11 cellular contexts compared by ENCODE assay signal in genomic region chr17:17014748-17015124, GRCh38. TPM values are rescaled to one million over a fixed set of nuclear protein-coding genes. Genes with fewer than 3 reads are reported as not detected.
DNase-seq lines count a peak whose midpoint lies in the region; ATAC-seq and FAIRE-seq lines count a peak whose summit lies in the region.
"Not testable (repeated sequence)": the region's sequence is repeated elsewhere in the genome, so short reads cannot be mapped to it uniquely, and the experiment has no call there.
"Had no signal": no experiment of that assay in that cellular context is flagged by ENCODE, and none has a peak within 500 bp of the region (broad histone marks: within the 10 kb centered on the region; RNA-seq: fewer than 3 reads in every experiment).

No MANE protein-coding gene starts in this region.

- not testable (repeated sequence) for H2AK5ac ChIP-seq in trophoblast cell (ENCODE audit: low read length)

- FAIRE-seq in urothelium cell line (lab: Jason Lieb, UNC) = not testable (repeated sequence)

- H3K27ac ChIP-seq in SJSA1 = peak overlapping the region; percentile 17; the same call in 1 of the 2 replicates
- not testable (repeated sequence) for H3K27ac ChIP-seq in trophoblast cell (ENCODE audit: low read depth, low read length)

- in situ Hi-C loops in Caki2 (cut with HindIII; ENCODE audit: low pct_unique_long_range_greater_than_20kb, low sequenced_read_pairs) = not testable (repeated sequence)

- H3K36me3 ChIP-seq in SJSA1; trophoblast cell (ENCODE audit: control insufficient read depth in 1 of 2, insufficient read depth in 2 of 2, low read length in 2 of 2): not testable (repeated sequence)

- H2AFZ ChIP-seq in trophoblast cell (ENCODE audit: insufficient read depth, low read length, poor library complexity) = not testable (repeated sequence)

- H3K9ac ChIP-seq in trophoblast cell (ENCODE audit: low read length) = not testable (repeated sequence)

- H3K23ac ChIP-seq in trophoblast cell (ENCODE audit: low read length) = not testable (repeated sequence)

- not testable (repeated sequence) for H3K27me3 ChIP-seq in SJSA1 (replicated peaks); trophoblast cell (ENCODE audit: insufficient read depth, low read length)

- peak overlapping the region; percentile 30 for H4K91ac ChIP-seq in trophoblast cell (ENCODE audit: low read depth, low read length)

- peak overlapping the region; percentile 33 for H2BK120ac ChIP-seq in trophoblast cell (ENCODE audit: insufficient read depth, low read length, poor library complexity)

- H3K4me3 Mint-ChIP-seq in effector memory CD8-positive, alpha-beta T cell = peak overlapping the region in 1 of 2 donors; percentile 24

- not testable (repeated sequence) for H3K14ac ChIP-seq in trophoblast cell (ENCODE audit: low read length)

- peak overlapping the region; percentile 85 to 90 for H3K27ac Mint-ChIP-seq in effector memory CD8-positive, alpha-beta T cell

- H3K36me3 Mint-ChIP-seq in effector memory CD8-positive, alpha-beta T cell (ENCODE audit: insufficient read depth) = not testable (repeated sequence)

- not testable (repeated sequence) for H4K8ac ChIP-seq in trophoblast cell (ENCODE audit: low read depth, low read length)

- peak; percentile 54 for DNase-seq in Caki2 (ENCODE audit: low read depth)
- peak; percentile 44 for DNase-seq in LHCN-M2 (ENCODE audit: low read depth)
- peak; percentile 43 to 73 for DNase-seq in SJSA1 (ENCODE audit: low read depth in 1 of 2, low spot score in 2 of 2)
- DNase-seq in astrocyte of the hippocampus (ENCODE audit: low read depth, low spot score) = peak; percentile 50
- DNase-seq in effector memory CD8-positive, alpha-beta T cell; trophoblast cell: not testable (repeated sequence)
- DNase-seq in iris pigment epithelial cell (ENCODE audit: low read depth) = peak; percentile 22
- DNase-seq in urothelium cell line (ENCODE audit: low spot score) = peak; percentile 50

- peaks cover 17% of the 10 kb centered on the region for H3K4me1 ChIP-seq in SJSA1 (replicated peaks)
- peaks cover 39% of the 10 kb centered on the region in 2 experiments for H3K4me1 ChIP-seq in trophoblast cell (ENCODE audit: control insufficient read depth in 1 of 2, insufficient read depth in 2 of 2, low read length in 2 of 2)

- H3K4me1 Mint-ChIP-seq in effector memory CD8-positive, alpha-beta T cell (ENCODE audit: low read depth in 2 of 2) = peaks cover 38 to 39% of the 10 kb centered on the region in 2 donors

- peaks cover 36% of the 10 kb centered on the region for H3K79me1 ChIP-seq in trophoblast cell (ENCODE audit: low read length)

- not testable (repeated sequence) for H3K18ac ChIP-seq in trophoblast cell (ENCODE audit: low read length)

- H3K4ac ChIP-seq in trophoblast cell (ENCODE audit: low read depth, low read length) = not testable (repeated sequence)

- not testable (repeated sequence) for H2BK5ac ChIP-seq in trophoblast cell (ENCODE audit: low read depth, low read length, poor library complexity)

- not testable (repeated sequence) for H3K79me2 ChIP-seq in trophoblast cell (ENCODE audit: control insufficient read depth, insufficient read depth, low read length, poor library complexity)

- not testable (repeated sequence) for H3K4me3 ChIP-seq in SJSA1; trophoblast cell (ENCODE audit: low read depth, low read length)

- peak overlapping the region; percentile 65 for H2BK12ac ChIP-seq in trophoblast cell (ENCODE audit: low read length)

- not testable (repeated sequence) for H3K9me3 ChIP-seq in SJSA1 (replicated peaks); trophoblast cell (ENCODE audit: insufficient read depth, low read depth, low read length)

- H4K12ac ChIP-seq in trophoblast cell (ENCODE audit: low read depth, low read length) = not testable (repeated sequence)

- H3K9me3 Mint-ChIP-seq in effector memory CD8-positive, alpha-beta T cell = not testable (repeated sequence)

- H3K4me2 ChIP-seq in trophoblast cell (ENCODE audit: low read length) = not testable (repeated sequence)

- not testable (repeated sequence) for H3K27me3 Mint-ChIP-seq in effector memory CD8-positive, alpha-beta T cell

- no CpG with 5 or more reads among the region's 9 CpGs for WGBS in trophoblast cell (ENCODE audit: extremely low coverage, insufficient coverage, insufficient read length)

- ATAC-seq in effector memory CD8-positive, alpha-beta T cell (replicated peaks) = not testable (repeated sequence)

RNA-seq across cellular contexts. Expression of gene MPRIP, which starts 27.5 kb away (rescaled TPM):
- total RNA-seq in Caki2 (2014; rRNA removed; shearing (Covaris generic); ENCODE audit: low replicate concordance) = 86.2 and 92.8 TPM in 2 replicates
- total RNA-seq in LHCN-M2 (2014; rRNA removed) = 198 and 224 TPM in 2 replicates
- polyA plus RNA-seq in LHCN-M2 (2012) = 296 TPM
- 193 and 199 TPM in 2 replicates for total RNA-seq in SJSA1 (2014; rRNA removed; shearing (Covaris generic))
- polyA plus RNA-seq in trophoblast cell (2013) = 200 and 203 TPM in 2 replicates

RNA-seq across cellular contexts. Expression of gene TNFRSF13B, which starts 42.8 kb away (rescaled TPM):
- total RNA-seq in Caki2 (2014; rRNA removed; shearing (Covaris generic); ENCODE audit: low replicate concordance) = not detected in 2 replicates
- not detected in 2 replicates for total RNA-seq in LHCN-M2 (2014; rRNA removed)
- not detected for polyA plus RNA-seq in LHCN-M2 (2012)
- total RNA-seq in SJSA1 (2014; rRNA removed; shearing (Covaris generic)) = not detected in 2 replicates
- polyA plus RNA-seq in trophoblast cell (2013) = not detected in 2 replicates
- total RNA-seq: activated CD8-positive, alpha-beta T cell treated with anti-CD3 and anti-CD28 coated beads, Interleukin-2, amount 10 ng/mL, durations not matched to agents 7 days and 5 days; cardiac muscle cell had no signal
- polyA plus RNA-seq: cardiac muscle cell, pancreas had no signal
